Comparison of ENCODE assay signal across 27 cellular contexts in the genomic region with DNA sequence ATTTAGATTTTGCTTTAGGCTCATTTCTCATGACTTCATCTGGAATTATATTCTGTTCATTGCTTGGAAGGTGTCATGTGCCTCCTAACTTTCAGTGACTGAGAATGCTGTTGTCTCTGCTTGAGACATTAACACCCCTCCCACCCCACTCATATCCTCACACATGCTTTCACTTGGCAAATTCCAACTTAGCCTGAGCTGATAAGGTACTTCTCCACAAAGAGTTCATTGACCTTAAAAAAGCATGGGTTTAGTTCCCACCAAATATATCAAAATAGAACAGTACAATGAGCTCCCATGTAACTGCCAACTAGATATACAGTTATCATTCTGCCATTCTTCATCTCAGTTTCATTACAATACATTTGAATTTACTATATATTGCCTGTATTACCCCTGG.
DNase-seq lines count a peak whose midpoint lies in the region; ATAC-seq and TF ChIP-seq lines count a peak whose summit lies in the region.
"Had no signal": no experiment of that assay in that cellular context is flagged by ENCODE, and none has a peak within 500 bp of the region (broad histone marks: within the 10 kb centered on the region; RNA-seq: fewer than 3 reads in every experiment).

No MANE protein-coding gene starts in this region.

- H3K9me3 ChIP-seq in testis, result no peaks in the 10 kb centered on the region
- H3K9me3 ChIP-seq: Caco-2, HAP-1, MG63 had no signal

- TF ChIP-seq POLR2A in erythroblast (IDR thresholded peaks at IDR 0.05; ENCODE audit: low read length) (no peak), testis (IDR thresholded peaks at IDR 0.05) (no peak)

- H3K4me1 ChIP-seq in testis, result no peaks in the 10 kb centered on the region
- H3K4me1 ChIP-seq: Caco-2, HAP-1 had no signal

- H3K27me3 ChIP-seq in testis, result no peaks in the 10 kb centered on the region
- H3K27me3 ChIP-seq: MG63 had no signal

- no peak overlapping the region for H3K4me3 ChIP-seq in testis
- H3K4me3 ChIP-seq: GM12878, HAP-1, MG63 had no signal

- DNase-seq in NCI-H226, result peak; percentile 45
- peak; percentile 8 to 14 for DNase-seq in erythroblast (lab: John Stamatoyannopoulos, UW)
- no peak for DNase-seq in left cardiac atrium
- DNase-seq in testis, result peak; percentile 20
- DNase-seq in activated CD4-positive, alpha-beta T cell treated with anti-CD3 and anti-CD28 coated beads, Interleukin-2, amount 50 U/mL, for 4 hours, result no peak
- no peak for DNase-seq in islet precursor cell
- DNase-seq: C1 segment of cervical spinal cord; Caco-2; CD4-positive, alpha-beta memory T cell; DMS79; EL; GDM1; GOT3; HFFc6; IMR-90; KG1; MG63; NCI-H1105 treated with DMSO at 0.1 percent for 48 hours; NCI-H146; NCI-H2029; NCI-H446 treated with DMSO at 0.1 percent for 48 hours; NCI-H526; RPMI8226; SHP77 treated with DMSO at 0.1 percent for 48 hours had no signal

- no peak for TF ChIP-seq CTCF in testis (IDR thresholded peaks at IDR 0.05)

- intact Hi-C loops in left cardiac atrium (cut with DNase I) (no loop called here), testis (cut with DNase I; ENCODE audit: low total_unique reads) (no loop called here)

- H3K27ac ChIP-seq in testis, result no peak overlapping the region

- ATAC-seq in left cardiac atrium (peak; percentile 89 to 93), GM21576 (IDR thresholded peaks at IDR 0.05; ENCODE audit: unreplicated experiment) (no peak)
- ATAC-seq: GM12878 had no signal

- no peaks in the 10 kb centered on the region for H3K36me3 ChIP-seq in testis (ENCODE audit: low read depth, missing control alignments)
- H3K36me3 ChIP-seq: HAP-1, MG63 had no signal

Comparison
In these comparisons a context has a peak if more than half of its experiments do, and no peak if none do; other contexts are left out.
1. DNase-seq: peak in NCI-H226 (single experiment), erythroblast (2 of 2) and testis (single experiment); none in left cardiac atrium (single experiment), activated CD4-positive, alpha-beta T cell treated with anti-CD3 and anti-CD28 coated beads, Interleukin-2, amount 50 U/mL, for 4 hours (0 of 2) and islet precursor cell (single experiment).